In the genomic region with DNA sequence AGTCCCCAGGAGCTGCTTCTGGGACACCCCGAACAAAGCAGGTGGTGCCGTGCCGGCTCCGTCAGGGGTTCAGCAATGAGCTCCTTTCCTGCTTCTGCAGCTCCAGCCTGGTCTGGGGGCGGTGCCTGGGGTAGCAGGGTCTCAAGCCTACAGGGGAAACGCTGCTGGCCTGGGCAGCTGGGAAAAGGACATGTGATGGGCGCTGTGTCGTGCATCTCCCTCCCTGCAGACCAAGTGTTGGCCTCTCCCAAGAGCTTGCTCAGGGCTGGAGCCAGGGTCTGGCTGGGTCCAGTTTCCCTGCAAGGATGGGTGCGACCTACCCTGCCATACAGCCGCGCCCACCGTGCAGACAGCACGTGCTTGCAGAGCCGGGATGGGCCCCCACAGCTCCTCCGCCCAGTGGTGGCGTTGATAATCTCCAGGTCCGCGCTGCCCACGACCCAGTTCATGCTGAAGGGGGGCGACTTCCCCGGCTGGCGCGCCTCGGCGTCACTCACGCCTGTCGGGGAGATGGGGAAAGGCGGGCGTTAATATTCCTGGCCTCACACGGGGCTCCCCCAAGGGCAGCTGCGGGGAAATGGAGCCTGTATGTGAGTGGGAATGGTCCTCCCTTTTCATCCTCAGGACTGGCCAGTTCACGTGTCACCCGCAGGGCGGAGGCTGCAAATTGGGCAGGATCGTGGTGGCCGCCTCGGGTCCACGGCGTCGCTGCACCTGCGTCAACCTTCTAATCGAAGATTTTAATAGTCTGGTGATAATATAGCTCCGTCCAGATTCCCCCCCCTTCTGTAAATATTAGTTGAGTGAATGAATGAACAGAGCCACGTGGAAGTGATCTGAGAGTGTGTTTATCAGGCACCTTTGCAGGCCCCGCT, we compare ENCODE assay signal across 1 cellular context.
TF ChIP-seq lines count a peak whose summit lies in the region.

No MANE protein-coding gene starts in this region.

TF ChIP-seq in WTC11, 78 proteins besides CTCF, POLR2A, EP300 and RAD21 (continued from another document):
- TF ChIP-seq AR (CRISPR knock-in tag; IDR thresholded peaks at IDR 0.05), result no peak
- TF ChIP-seq, protein P1, sequence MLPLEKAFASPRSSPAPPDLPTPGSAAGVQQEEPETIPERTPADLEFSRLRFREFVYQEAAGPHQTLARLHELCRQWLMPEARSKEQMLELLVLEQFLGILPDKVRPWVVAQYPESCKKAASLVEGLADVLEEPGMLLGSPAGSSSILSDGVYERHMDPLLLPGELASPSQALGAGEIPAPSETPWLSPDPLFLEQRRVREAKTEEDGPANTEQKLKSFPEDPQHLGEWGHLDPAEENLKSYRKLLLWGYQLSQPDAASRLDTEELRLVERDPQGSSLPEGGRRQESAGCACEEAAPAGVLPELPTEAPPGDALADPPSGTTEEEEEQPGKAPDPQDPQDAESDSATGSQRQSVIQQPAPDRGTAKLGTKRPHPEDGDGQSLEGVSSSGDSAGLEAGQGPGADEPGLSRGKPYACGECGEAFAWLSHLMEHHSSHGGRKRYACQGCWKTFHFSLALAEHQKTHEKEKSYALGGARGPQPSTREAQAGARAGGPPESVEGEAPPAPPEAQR (CRISPR knock-in tag; IDR thresholded peaks at IDR 0.05), result no peak
- TF ChIP-seq FOXP4 (CRISPR knock-in tag; IDR thresholded peaks at IDR 0.05), result no peak
- no peak for TF ChIP-seq NR2C2 (CRISPR knock-in tag; IDR thresholded peaks at IDR 0.05)
